19 cellular contexts compared by ENCODE assay signal in the genomic region with DNA sequence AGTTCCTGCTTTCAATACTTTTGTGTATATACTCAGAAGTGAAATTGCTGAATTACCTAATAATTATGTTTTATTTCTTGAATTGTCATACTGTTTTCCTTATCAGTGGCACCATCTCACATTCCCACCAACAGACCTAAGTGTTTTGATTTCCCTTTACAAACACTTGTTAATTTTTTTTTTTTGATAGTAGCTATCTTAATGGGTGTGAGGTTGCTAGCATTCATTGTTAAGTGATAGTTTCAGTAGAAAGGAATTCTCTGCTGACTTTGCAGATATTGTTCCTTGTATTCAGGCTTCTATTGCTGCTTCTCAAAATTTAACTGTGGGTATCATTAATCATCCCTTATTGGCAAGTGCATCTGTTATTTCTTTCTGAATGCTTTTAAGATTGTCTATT.
"Had no signal": no experiment of that assay in that cellular context is flagged by ENCODE, and none has a peak within 500 bp of the region (broad histone marks: within the 10 kb centered on the region; RNA-seq: fewer than 3 reads in every experiment).

No MANE protein-coding gene starts in this region.

- H3K9me3 Mint-ChIP-seq: endodermal cell had no signal

- H3K27ac Mint-ChIP-seq: endodermal cell; natural killer cell treated with Interleukin-12 subunit alpha and Interleukin-12 subunit beta and Interleukin-15 and Interleukin-18, amount 100 ng/mL, for 72 hours; neural progenitor cell had no signal

- H3K4me3 Mint-ChIP-seq: endodermal cell; natural killer cell treated with Interleukin-12 subunit alpha and Interleukin-12 subunit beta and Interleukin-15 and Interleukin-18, amount 100 ng/mL, for 72 hours; neural progenitor cell had no signal

- H3K4me3 ChIP-seq: colonic mucosa, gastrocnemius medialis, neural progenitor cell, ovary, right atrium auricular region, stomach, thoracic aorta, transverse colon had no signal

- H3K27me3 Mint-ChIP-seq: natural killer cell treated with Interleukin-12 subunit alpha and Interleukin-12 subunit beta and Interleukin-15 and Interleukin-18, amount 100 ng/mL, for 72 hours had no signal

- H3K27me3 ChIP-seq: colonic mucosa, gastrocnemius medialis, neural progenitor cell, ovary, right atrium auricular region, stomach, transverse colon had no signal

- ATAC-seq: gastrocnemius medialis; left lobe of liver; natural killer cell treated with Interleukin-12 subunit alpha and Interleukin-12 subunit beta and Interleukin-15 and Interleukin-18, amount 100 ng/mL, for 72 hours had no signal

- H3K9me3 ChIP-seq: colonic mucosa, gastrocnemius medialis, ovary, right atrium auricular region, stomach, thoracic aorta, transverse colon had no signal

- DNase-seq: colonic mucosa; effector CD4-positive, alpha-beta T cell; endodermal cell; gastrocnemius medialis; islet precursor cell; mammary epithelial cell; nucleus accumbens; ovary; small intestine; stimulated activated CD4-positive, alpha-beta T cell treated with anti-CD3 and anti-CD28 coated beads, Interleukin-12 subunit alpha, Interleukin-12 subunit beta, amount 100 ng/mL, for 4 hours; stimulated activated naive CD4-positive, alpha-beta T cell; stomach; substantia nigra; transverse colon had no signal

- H3K36me3 Mint-ChIP-seq: natural killer cell treated with Interleukin-12 subunit alpha and Interleukin-12 subunit beta and Interleukin-15 and Interleukin-18, amount 100 ng/mL, for 72 hours; neural progenitor cell had no signal

- H3K4me1 ChIP-seq: colonic mucosa, gastrocnemius medialis, right atrium auricular region, stomach, transverse colon had no signal

- H3K36me3 ChIP-seq: colonic mucosa, gastrocnemius medialis, neural progenitor cell, ovary, right atrium auricular region, stomach, thoracic aorta, transverse colon had no signal

- H3K27ac ChIP-seq: colonic mucosa, gastrocnemius medialis, neural progenitor cell, ovary, right atrium auricular region, stomach, thoracic aorta, transverse colon had no signal
